Comparison of ENCODE assay signal across 9 cellular contexts in the genomic region with DNA sequence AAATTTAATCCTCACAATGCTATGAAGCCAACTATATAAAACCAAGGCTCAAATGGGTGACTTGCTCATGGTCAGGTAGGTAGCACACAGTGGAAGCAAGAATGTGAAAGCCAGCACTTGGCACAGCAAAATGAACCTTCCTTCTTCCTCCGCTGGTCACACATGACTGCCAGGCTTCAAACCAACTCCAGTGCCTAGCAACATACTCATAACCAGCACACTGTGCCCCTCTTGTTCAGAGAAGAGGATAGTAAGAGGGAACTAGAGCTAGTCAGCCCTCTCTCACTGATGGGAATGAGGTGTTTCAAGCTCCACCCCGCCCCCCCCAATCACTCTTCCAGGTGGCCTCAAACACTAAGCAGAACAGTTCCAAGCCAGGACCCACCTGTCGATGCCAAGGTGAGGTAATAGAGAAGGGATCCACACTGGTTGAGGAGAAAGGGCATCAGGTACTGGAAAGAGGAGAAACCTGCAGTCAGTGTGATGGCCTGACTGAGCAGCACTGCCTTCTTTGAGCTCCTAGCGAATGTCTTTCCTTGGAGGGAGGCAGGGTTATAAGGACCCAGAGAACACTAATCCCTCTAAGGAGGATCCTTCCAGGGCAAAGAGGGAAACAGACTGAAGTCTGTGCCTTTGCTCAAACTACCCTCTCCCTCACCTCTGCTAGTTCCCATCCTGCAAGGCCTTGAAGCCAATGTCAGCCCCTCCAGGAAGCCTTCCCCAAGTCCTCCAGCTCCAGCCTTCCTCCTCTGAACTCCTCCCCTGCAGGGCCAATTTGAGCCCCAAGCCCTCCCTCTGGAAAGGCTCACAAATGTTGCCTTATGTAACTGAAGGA. TPM values are rescaled to one million over a fixed set of nuclear protein-coding genes. Genes with fewer than 3 reads are reported as not detected.
DNase-seq lines count a peak whose midpoint lies in the region; ATAC-seq, FAIRE-seq and TF ChIP-seq lines count a peak whose summit lies in the region.
"Had no signal": no experiment of that assay in that cellular context is flagged by ENCODE, and none has a peak within 500 bp of the region (broad histone marks: within the 10 kb centered on the region; RNA-seq: fewer than 3 reads in every experiment).

No MANE protein-coding gene starts in this region.

- no peaks in the 10 kb centered on the region for H3K27me3 Mint-ChIP-seq in activated T-cell treated with anti-CD3 and anti-CD28 coated beads, Interleukin-2, amount 50 U/mL, for 72 hours (ENCODE audit: low read depth)
- no peaks in the 10 kb centered on the region for H3K27me3 Mint-ChIP-seq in activated naive CD8-positive, alpha-beta T cell

- no peaks in the 10 kb centered on the region for H3K9me3 Mint-ChIP-seq in activated T-cell treated with anti-CD3 and anti-CD28 coated beads, Interleukin-2, amount 50 U/mL, for 72 hours
- H3K9me3 Mint-ChIP-seq in activated naive CD8-positive, alpha-beta T cell (ENCODE audit: low read depth): no peaks in the 10 kb centered on the region

- no peaks in the 10 kb centered on the region for H3K27me3 ChIP-seq in thyroid gland

- peaks cover 26 to 31% of the 10 kb centered on the region in 2 donors for H3K36me3 ChIP-seq in thyroid gland

- TF ChIP-seq CTCF in thyroid gland (IDR thresholded peaks at IDR 0.05): no peak

- H3K4me3 Mint-ChIP-seq in activated T-cell treated with anti-CD3 and anti-CD28 coated beads, Interleukin-2, amount 50 U/mL, for 72 hours: peak overlapping the region; percentile 94 to 96
- H3K4me3 Mint-ChIP-seq in activated naive CD8-positive, alpha-beta T cell: peak overlapping the region; percentile 97

- H3K36me3 Mint-ChIP-seq in activated T-cell treated with anti-CD3 and anti-CD28 coated beads, Interleukin-2, amount 50 U/mL, for 72 hours (ENCODE audit: insufficient read depth in 2 of 2): peaks cover 6 to 10% of the 10 kb centered on the region in 2 donors
- H3K36me3 Mint-ChIP-seq in activated naive CD8-positive, alpha-beta T cell: peaks cover 2% of the 10 kb centered on the region

- H3K27ac ChIP-seq in thyroid gland: peak overlapping the region; percentile 57 to 89 (median 84)

- no peak for DNase-seq in activated T-cell treated with anti-CD3 and anti-CD28 coated beads, Interleukin-2, amount 50 U/mL, for 72 hours
- DNase-seq in activated T-cell treated with anti-CD3 and anti-CD28 coated beads, Interleukin-2, amount 50 U/mL, for 1 hour: no peak
- DNase-seq in kidney tubule cell (ENCODE audit: low spot score): peak; percentile 94
- DNase-seq in thyroid gland: peak; percentile 90 to 97
- DNase-seq in urothelium cell line (ENCODE audit: low spot score): no peak
- DNase-seq: midbrain had no signal

- peaks cover 27 to 39% of the 10 kb centered on the region in 2 donors for H3K4me1 ChIP-seq in thyroid gland

- intact Hi-C loops in thyroid gland (cut with DNase I): loop anchor here (10.0 kb wide), 1 partner anchor 174 kb away; the partner anchor contains the start of gene BSDC1

- peaks cover 41% of the 10 kb centered on the region for H3K4me1 Mint-ChIP-seq in activated T-cell treated with anti-CD3 and anti-CD28 coated beads, Interleukin-2, amount 50 U/mL, for 72 hours (ENCODE audit: low read depth)
- peaks cover 32% of the 10 kb centered on the region for H3K4me1 Mint-ChIP-seq in activated naive CD8-positive, alpha-beta T cell (ENCODE audit: low read depth)

- TF ChIP-seq POLR2A in thyroid gland (IDR thresholded peaks at IDR 0.05): peak in 1 of 2 donors; percentile 61

- FAIRE-seq in urothelium cell line (lab: Jason Lieb, UNC): no peak

- peak overlapping the region; percentile 77 for H3K27ac Mint-ChIP-seq in activated T-cell treated with anti-CD3 and anti-CD28 coated beads, Interleukin-2, amount 50 U/mL, for 72 hours
- H3K27ac Mint-ChIP-seq in activated naive CD8-positive, alpha-beta T cell: peak overlapping the region; percentile 70

- no peaks in the 10 kb centered on the region for H3K9me3 ChIP-seq in thyroid gland

- no peak for ATAC-seq in activated T-cell treated with anti-CD3 and anti-CD28 coated beads, Interleukin-2, amount 50 U/mL, for 72 hours (replicated peaks in 1 of 2)
- ATAC-seq in GM19455 (IDR thresholded peaks at IDR 0.05; ENCODE audit: unreplicated experiment) (no peak), HG03571 (IDR thresholded peaks at IDR 0.05; ENCODE audit: unreplicated experiment) (no peak)

- H3K4me3 ChIP-seq in thyroid gland (replicated peaks in 1 of 3): peak overlapping the region in 1 of 3 donors; percentile 99

- 39 to 43% methylated on average over 4 of the region's 4 CpGs for WGBS in thyroid gland, 2 donors

RNA-seq across cellular contexts. Expression of gene TMEM234, which starts 1.2 kb away (rescaled TPM):
- 10 to 100 TPM in 1 of 2 donors, 1 to 10 TPM in 1; 9.8 to 10.5 TPM for total RNA-seq in activated T-cell treated with anti-CD3 and anti-CD28 coated beads, Interleukin-2, amount 50 U/mL, for 72 hours
- total RNA-seq in thyroid gland: 10 to 100 TPM; 38.4 to 52.8 (median 39.2) TPM

RNA-seq across cellular contexts. Expression of gene EIF3I, which starts 1.2 kb away (rescaled TPM):
- 100 to 1,000 TPM; 241 to 276 TPM for total RNA-seq in activated T-cell treated with anti-CD3 and anti-CD28 coated beads, Interleukin-2, amount 50 U/mL, for 72 hours
- total RNA-seq in thyroid gland: 100 to 1,000 TPM; 193 to 383 (median 216) TPM

RNA-seq across cellular contexts. Expression of gene DCDC2B, which starts 12.1 kb away (rescaled TPM):
- under 1 TPM in 1 of 2 donors, not detected in 1; 0.21 TPM for total RNA-seq in activated T-cell treated with anti-CD3 and anti-CD28 coated beads, Interleukin-2, amount 50 U/mL, for 72 hours
- not detected for total RNA-seq in thyroid gland

RNA-seq across cellular contexts. Expression of gene IQCC, which starts 15.5 kb away (rescaled TPM):
- total RNA-seq in activated T-cell treated with anti-CD3 and anti-CD28 coated beads, Interleukin-2, amount 50 U/mL, for 72 hours: 1 to 10 TPM; 3.7 to 4.6 TPM
- 1 to 10 TPM; 5.4 to 8.4 (median 6.7) TPM for total RNA-seq in thyroid gland

RNA-seq across cellular contexts. Expression of gene CCDC28B, which starts 20.6 kb away (rescaled TPM):
- 10 to 100 TPM; 20.0 to 24.6 TPM for total RNA-seq in activated T-cell treated with anti-CD3 and anti-CD28 coated beads, Interleukin-2, amount 50 U/mL, for 72 hours
- total RNA-seq in thyroid gland: 1 to 10 TPM; 2.2 to 7.6 (median 5.2) TPM

Comparison
In these comparisons a context has a peak if more than half of its experiments do, and no peak if none do; other contexts are left out.
1. DNase-seq: peak in kidney tubule cell (single experiment) and thyroid gland (2 of 2); none in activated T-cell treated with anti-CD3 and anti-CD28 coated beads, Interleukin-2, amount 50 U/mL, for 72 hours (0 of 2), activated T-cell treated with anti-CD3 and anti-CD28 coated beads, Interleukin-2, amount 50 U/mL, for 1 hour (single experiment) and urothelium cell line (single experiment).